In the genomic region with DNA sequence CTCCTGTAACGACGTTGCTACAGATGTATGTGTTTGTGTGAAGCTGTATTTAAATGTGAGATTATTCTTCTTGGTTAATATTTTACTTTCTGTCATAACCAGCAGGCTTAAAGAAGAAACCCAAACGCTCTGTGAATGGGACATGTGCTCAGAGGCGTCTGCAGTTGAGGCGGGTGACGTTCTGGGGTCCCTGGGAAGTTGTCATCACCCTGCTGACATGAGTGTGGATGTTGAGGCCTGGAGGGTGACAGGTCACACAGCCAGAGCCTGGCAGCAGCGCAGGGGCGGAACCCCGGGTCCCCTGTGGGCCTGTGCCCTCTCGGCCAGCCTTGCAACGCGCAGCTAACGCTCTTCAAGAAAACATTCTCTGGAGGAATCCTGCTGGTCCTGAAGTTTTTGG, we compare ENCODE assay signal across 8 cellular contexts. TPM values are rescaled to one million over a fixed set of nuclear protein-coding genes. Genes with fewer than 3 reads are reported as not detected.
DNase-seq lines count a peak whose midpoint lies in the region; ATAC-seq and TF ChIP-seq lines count a peak whose summit lies in the region.

No MANE protein-coding gene starts in this region.

- H3K27ac ChIP-seq in right lobe of liver = peak overlapping the region in 1 of 3 donors; percentile 41

- CTCF ChIA-PET in activated CD4-positive, alpha-beta memory T cell treated with anti-CD3 and anti-CD28 coated beads for 36 hours (lab: Charles Lee) = interaction anchor here (1.1 kb wide), 1 partner anchor 113 kb away, joined by 3 read pairs; no protein-coding TSS in a partner anchor
- CTCF ChIA-PET in activated CD4-positive, alpha-beta memory T cell treated with anti-CD3 and anti-CD28 coated beads, Interleukin-2, amount 10 ng/mL, durations not matched to agents 7 days and 5 days (lab: Charles Lee) = interaction anchor here (1.6 kb wide), 1 partner anchor 110 kb away, joined by 3 read pairs; no protein-coding TSS in a partner anchor

- WGBS in right lobe of liver (ENCODE audit: insufficient coverage, low coverage, low lambda C conversion rate, missing lambda C conversion rate) = 70% methylated on average over 10 of the region's 13 CpGs

- peak overlapping the region; percentile 87 for H3K27ac Mint-ChIP-seq in activated CD4-positive, alpha-beta memory T cell treated with anti-CD3 and anti-CD28 coated beads for 36 hours
- no peak overlapping the region for H3K27ac Mint-ChIP-seq in activated CD4-positive, alpha-beta memory T cell treated with anti-CD3 and anti-CD28 coated beads, Interleukin-2, amount 10 ng/mL, durations not matched to agents 7 days and 5 days
- H3K27ac Mint-ChIP-seq in stimulated activated naive B cell treated with anti-CD40 and anti-IgM and Interleukin-4, amounts not matched to agents 10 μg/mL and 1 μg/mL and 100 μg/mL, for 72 hours = peak overlapping the region; percentile 88

- intact Hi-C loops in activated CD4-positive, alpha-beta memory T cell treated with anti-CD3 and anti-CD28 coated beads for 36 hours (cut with micrococcal nuclease) = loop anchor here (2.0 kb wide), 1 partner anchor 13 kb away; no protein-coding TSS in a partner anchor
- intact Hi-C loops in right lobe of liver (cut with DNase I) = no loop called here

- no peaks in the 10 kb centered on the region for H3K9me3 Mint-ChIP-seq in activated CD4-positive, alpha-beta memory T cell treated with anti-CD3 and anti-CD28 coated beads for 36 hours
- no peaks in the 10 kb centered on the region for H3K9me3 Mint-ChIP-seq in activated CD4-positive, alpha-beta memory T cell treated with anti-CD3 and anti-CD28 coated beads, Interleukin-2, amount 10 ng/mL, durations not matched to agents 7 days and 5 days
- no peaks in the 10 kb centered on the region for H3K9me3 Mint-ChIP-seq in stimulated activated naive B cell treated with anti-CD40 and anti-IgM and Interleukin-4, amounts not matched to agents 10 μg/mL and 1 μg/mL and 100 μg/mL, for 72 hours

- H3K9me3 ChIP-seq in right lobe of liver = no peaks in the 10 kb centered on the region

- no peak overlapping the region for H3K4me3 ChIP-seq in right lobe of liver

- TF ChIP-seq CTCF in right lobe of liver (IDR thresholded peaks at IDR 0.05) = no peak

- no peaks in the 10 kb centered on the region for H3K27me3 ChIP-seq in right lobe of liver

- H3K4me3 Mint-ChIP-seq in activated CD4-positive, alpha-beta memory T cell treated with anti-CD3 and anti-CD28 coated beads for 36 hours = no peak overlapping the region
- no peak overlapping the region for H3K4me3 Mint-ChIP-seq in activated CD4-positive, alpha-beta memory T cell treated with anti-CD3 and anti-CD28 coated beads, Interleukin-2, amount 10 ng/mL, durations not matched to agents 7 days and 5 days
- H3K4me3 Mint-ChIP-seq in stimulated activated naive B cell treated with anti-CD40 and anti-IgM and Interleukin-4, amounts not matched to agents 10 μg/mL and 1 μg/mL and 100 μg/mL, for 72 hours = peak overlapping the region in 1 of 2 donors; percentile 17

- H3K4me1 Mint-ChIP-seq in activated CD4-positive, alpha-beta memory T cell treated with anti-CD3 and anti-CD28 coated beads for 36 hours (ENCODE audit: low read depth) = peaks cover 66% of the 10 kb centered on the region
- peaks cover 67% of the 10 kb centered on the region for H3K4me1 Mint-ChIP-seq in activated CD4-positive, alpha-beta memory T cell treated with anti-CD3 and anti-CD28 coated beads, Interleukin-2, amount 10 ng/mL, durations not matched to agents 7 days and 5 days
- peaks cover 35 to 46% of the 10 kb centered on the region in 2 donors for H3K4me1 Mint-ChIP-seq in stimulated activated naive B cell treated with anti-CD40 and anti-IgM and Interleukin-4, amounts not matched to agents 10 μg/mL and 1 μg/mL and 100 μg/mL, for 72 hours

- no peak for TF ChIP-seq POLR2A in right lobe of liver (IDR thresholded peaks at IDR 0.05)

- POLR2A ChIA-PET in activated CD4-positive, alpha-beta memory T cell treated with anti-CD3 and anti-CD28 coated beads for 36 hours (lab: Charles Lee) = interaction anchor here (2.1 kb wide), 1 partner anchor 15 kb away, joined by 7 read pairs; no protein-coding TSS in a partner anchor
- POLR2A ChIA-PET in activated CD4-positive, alpha-beta memory T cell treated with anti-CD3 and anti-CD28 coated beads, Interleukin-2, amount 10 ng/mL, durations not matched to agents 7 days and 5 days (lab: Charles Lee) = interaction anchor here (7.0 kb wide), 1 partner anchor 12 kb away, joined by 84 read pairs; no protein-coding TSS in a partner anchor

- peaks cover 0 to 14% (median 2%) of the 10 kb centered on the region in 4 donors for H3K4me1 ChIP-seq in right lobe of liver

- no peaks in the 10 kb centered on the region for H3K36me3 ChIP-seq in right lobe of liver

- peak; percentile 7 for DNase-seq in activated CD4-positive, alpha-beta memory T cell treated with anti-CD3 and anti-CD28 coated beads for 36 hours
- no peak for DNase-seq in activated CD4-positive, alpha-beta memory T cell treated with anti-CD3 and anti-CD28 coated beads, Interleukin-2, amount 10 ng/mL, durations not matched to agents 7 days and 5 days
- peak; percentile 14 for DNase-seq in activated CD8-positive, alpha-beta memory T cell treated with anti-CD3 and anti-CD28 coated beads, Interleukin-2, amount 50 U/mL, for 4 hours
- DNase-seq in right lobe of liver (peak; percentile 18 to 46 (median 34)), T-helper 2 cell (no peak), NCI-H82 (lab: John Stamatoyannopoulos, UW) (no peak)
- DNase-seq in stimulated activated naive B cell treated with anti-CD40 and anti-IgM and Interleukin-4, amounts not matched to agents 10 μg/mL and 1 μg/mL and 100 μg/mL, for 72 hours = no peak

- H3K36me3 Mint-ChIP-seq in activated CD4-positive, alpha-beta memory T cell treated with anti-CD3 and anti-CD28 coated beads for 36 hours = peaks cover 28% of the 10 kb centered on the region
- peaks cover 46% of the 10 kb centered on the region for H3K36me3 Mint-ChIP-seq in activated CD4-positive, alpha-beta memory T cell treated with anti-CD3 and anti-CD28 coated beads, Interleukin-2, amount 10 ng/mL, durations not matched to agents 7 days and 5 days (ENCODE audit: low read depth)
- peaks cover 6 to 26% of the 10 kb centered on the region in 2 donors for H3K36me3 Mint-ChIP-seq in stimulated activated naive B cell treated with anti-CD40 and anti-IgM and Interleukin-4, amounts not matched to agents 10 μg/mL and 1 μg/mL and 100 μg/mL, for 72 hours

- ATAC-seq in right lobe of liver = no peak
- no peak for ATAC-seq in stimulated activated naive B cell treated with anti-CD40 and anti-IgM and Interleukin-4, amounts not matched to agents 10 μg/mL and 1 μg/mL and 100 μg/mL, for 72 hours (replicated peaks)
- ATAC-seq in HG02610 (IDR thresholded peaks at IDR 0.05; ENCODE audit: unreplicated experiment) = no peak

- no peaks in the 10 kb centered on the region for H3K27me3 Mint-ChIP-seq in activated CD4-positive, alpha-beta memory T cell treated with anti-CD3 and anti-CD28 coated beads for 36 hours
- no peaks in the 10 kb centered on the region for H3K27me3 Mint-ChIP-seq in activated CD4-positive, alpha-beta memory T cell treated with anti-CD3 and anti-CD28 coated beads, Interleukin-2, amount 10 ng/mL, durations not matched to agents 7 days and 5 days
- H3K27me3 Mint-ChIP-seq in stimulated activated naive B cell treated with anti-CD40 and anti-IgM and Interleukin-4, amounts not matched to agents 10 μg/mL and 1 μg/mL and 100 μg/mL, for 72 hours = no peaks in the 10 kb centered on the region

RNA-seq across cellular contexts. Expression of gene RASA3, which starts 16.6 kb away (rescaled TPM):
- total RNA-seq in activated CD4-positive, alpha-beta memory T cell treated with anti-CD3 and anti-CD28 coated beads for 36 hours = 10 to 100 TPM; 45.9 to 49.3 TPM
- total RNA-seq in activated CD4-positive, alpha-beta memory T cell treated with anti-CD3 and anti-CD28 coated beads, Interleukin-2, amount 10 ng/mL, durations not matched to agents 7 days and 5 days = 10 to 100 TPM; 97.2 to 99.3 TPM
- total RNA-seq in right lobe of liver = 1 to 10 TPM; 3.5 to 7.9 (median 4.6) TPM

Comparison
In these comparisons a context has a peak if more than half of its experiments do, and no peak if none do; other contexts are left out.
1. DNase-seq: peak in activated CD4-positive, alpha-beta memory T cell treated with anti-CD3 and anti-CD28 coated beads for 36 hours (single experiment), activated CD8-positive, alpha-beta memory T cell treated with anti-CD3 and anti-CD28 coated beads, Interleukin-2, amount 50 U/mL, for 4 hours (single experiment) and right lobe of liver (3 of 3); none in activated CD4-positive, alpha-beta memory T cell treated with anti-CD3 and anti-CD28 coated beads, Interleukin-2, amount 10 ng/mL, durations not matched to agents 7 days and 5 days (single experiment), stimulated activated naive B cell treated with anti-CD40 and anti-IgM and Interleukin-4, amounts not matched to agents 10 μg/mL and 1 μg/mL and 100 μg/mL, for 72 hours (single experiment), T-helper 2 cell (0 of 5) and NCI-H82 (single experiment).
2. RNA of gene RASA3, which starts 16.6 kb away (total RNA-seq): 97.2 to 99.3 TPM in activated CD4-positive, alpha-beta memory T cell treated with anti-CD3 and anti-CD28 coated beads, Interleukin-2, amount 10 ng/mL, durations not matched to agents 7 days and 5 days and 45.9 to 49.3 TPM in activated CD4-positive, alpha-beta memory T cell treated with anti-CD3 and anti-CD28 coated beads for 36 hours; 3.5 to 7.9 TPM in right lobe of liver; every median in the first group is over 4 times any median in the second.